In genomic region chr5:96661841-96662724, GRCh38 we compare ENCODE assay signal across 8 cellular contexts. TPM values are rescaled to one million over a fixed set of nuclear protein-coding genes. Genes with fewer than 3 reads are reported as not detected.
DNase-seq lines count a peak whose midpoint lies in the region; ATAC-seq, FAIRE-seq and TF ChIP-seq lines count a peak whose summit lies in the region.

Gene CAST, plus strand, starts transcription at chr5:96662376. Its CDS starts 47 bp downstream, at chr5:96662423.

- intact Hi-C loops in testis (cut with DNase I; ENCODE audit: low total_unique reads), result no loop called here

- H3K36me3 ChIP-seq in testis (ENCODE audit: low read depth, missing control alignments), result no peaks in the 10 kb centered on the region

- no peaks in the 10 kb centered on the region for H3K9me3 ChIP-seq in testis

- TF ChIP-seq CTCF in testis (IDR thresholded peaks at IDR 0.05), result no peak

- 0% methylated on average over 13 to 64 of the region's 77 CpGs for WGBS in testis, 2 donors

- peak; percentile 3 for DNase-seq in COR-L47 (lab: John Stamatoyannopoulos, UW)
- DNase-seq in SIG-M5 treated with dmso at 0.1 percent for 504 hours (lab: John Stamatoyannopoulos, UW; ENCODE audit: unreplicated experiment), result peak; percentile 89
- peak; percentile 38 to 57 (median 48) for DNase-seq in activated naive CD4-positive, alpha-beta T cell (lab: John Stamatoyannopoulos, UW)
- peak; percentile 57 to 66 for DNase-seq in frontal cortex (ENCODE audit: low spot score in 2 of 2)
- peak; percentile 42 for DNase-seq in occipital lobe (lab: John Stamatoyannopoulos, UW)
- peak; percentile 92 for DNase-seq in testis

- FAIRE-seq in frontal cortex (lab: Jason Lieb, UNC), result no peak

- TF ChIP-seq POLR2A in testis (IDR thresholded peaks at IDR 0.05), result no peak

- no peaks in the 10 kb centered on the region for H3K27me3 ChIP-seq in testis

- peak within 1 kb of the TSS; percentile 95 to 96 for H3K27ac ChIP-seq in testis

- ATAC-seq in GM19452 (IDR thresholded peaks at IDR 0.05; ENCODE audit: unreplicated experiment), result peak; percentile 61
- peak; percentile 26 for ATAC-seq in HG03575 (IDR thresholded peaks at IDR 0.05; ENCODE audit: extremely low read depth, insufficient number of reproducible peaks, low FRiP score, unreplicated experiment)

- H3K4me3 ChIP-seq in testis, result peak within 1 kb of the TSS; percentile 87 to 91

- peaks cover 10% of the 10 kb centered on the region for H3K4me1 ChIP-seq in testis

RNA-seq across cellular contexts. Expression of gene CAST, which starts in this region (rescaled TPM):
- total RNA-seq in frontal cortex (9.4 TPM), occipital lobe (13.4 TPM), testis (100 to 1,000 TPM; 241 to 260 TPM)
- 195 TPM for polyA plus RNA-seq in testis (ENCODE audit: insufficient read depth, low read depth, low replicate concordance)

Comparison
In these comparisons a context has a peak if more than half of its experiments do, and no peak if none do; other contexts are left out.
1. Peak in every context shown above with its lines: DNase-seq, ATAC-seq, H3K4me3 ChIP-seq and H3K27ac ChIP-seq.
2. RNA of gene CAST (total RNA-seq): 241 to 260 TPM in testis; 13.4 TPM in occipital lobe (single experiment) and 9.4 TPM in frontal cortex (single experiment); every median in the first group is over 10 times any median in the second.
3. DNase-seq: peak in every context shown above with its lines; median percentile 92 in testis; 89 in SIG-M5 treated with dmso at 0.1 percent for 504 hours; 62 in frontal cortex; 48 in activated naive CD4-positive, alpha-beta T cell; 42 in occipital lobe; 3 in COR-L47.